6 cellular contexts compared by ENCODE assay signal in genomic region chr22:37906364-37907008, GRCh38. TPM values are rescaled to one million over a fixed set of nuclear protein-coding genes. Genes with fewer than 3 reads are reported as not detected.
DNase-seq lines count a peak whose midpoint lies in the region; FAIRE-seq and TF ChIP-seq lines count a peak whose summit lies in the region.

No MANE protein-coding gene starts in this region.

- peak overlapping the region; percentile 71 for H3K4me3 ChIP-seq in MG63
- H3K4me3 ChIP-seq in bronchial epithelial cell (ENCODE audit: low read depth, low read length): peak overlapping the region; percentile 75
- H3K4me3 ChIP-seq in neutrophil (ENCODE audit: low read depth in 1 of 2, low read length in 1 of 2): peak overlapping the region; percentile 62 to 70

- H3K27ac ChIP-seq in neutrophil: peak overlapping the region; percentile 75

- TF ChIP-seq POLR2A in GM19099 (IDR thresholded peaks at IDR 0.05; ENCODE audit: extremely low read depth, insufficient read length, low read depth): peak; percentile 64

- TF ChIP-seq CTCF in bronchial epithelial cell (IDR thresholded peaks at IDR 0.05; ENCODE audit: insufficient read depth, low read length, severe bottlenecking): no peak
- TF ChIP-seq CTCF in neutrophil (IDR thresholded peaks at IDR 0.05): no peak

- H3K27me3 ChIP-seq in MG63 (no peaks in the 10 kb centered on the region), bronchial epithelial cell (ENCODE audit: control insufficient read depth, insufficient read depth, low read length) (no peaks in the 10 kb centered on the region), neutrophil (no peaks in the 10 kb centered on the region)

- FAIRE-seq in bronchial epithelial cell (lab: Jason Lieb, UNC): no peak

- DNase-seq in MG63 (peak; percentile 36), bronchial epithelial cell (ENCODE audit: low read depth) (no peak), islet precursor cell (no peak), T1000 (lab: John Stamatoyannopoulos, UW) (no peak)

- peaks cover 15 to 19% of the 10 kb centered on the region in 2 experiments for H3K4me1 ChIP-seq in neutrophil (ENCODE audit: control insufficient read depth in 1 of 2, insufficient read depth in 1 of 2, low read depth in 1 of 2, low read length in 1 of 2)

- H3K36me3 ChIP-seq in MG63 (peaks cover 15% of the 10 kb centered on the region), bronchial epithelial cell (ENCODE audit: control insufficient read depth, insufficient read depth, low read length) (peaks cover 18% of the 10 kb centered on the region), neutrophil (no peaks in the 10 kb centered on the region)

- H3K9me3 ChIP-seq in MG63 (no peaks in the 10 kb centered on the region), neutrophil (no peaks in the 10 kb centered on the region)

RNA-seq across cellular contexts. Expression of gene MICALL1, which starts 0.4 kb away (rescaled TPM):
- 13.8 and 25.3 TPM in 2 replicates for total RNA-seq in MG63 (2014; rRNA removed; shearing (Covaris generic); ENCODE audit: low replicate concordance)
- 143 and 201 TPM in 2 replicates for total RNA-seq in bronchial epithelial cell

RNA-seq across cellular contexts. Expression of gene C22orf23, which starts 46.9 kb away (rescaled TPM):
- total RNA-seq in MG63 (2014; rRNA removed; shearing (Covaris generic); ENCODE audit: low replicate concordance): 0.36 and 2.3 TPM in 2 replicates
- not detected in 2 replicates for total RNA-seq in bronchial epithelial cell

RNA-seq across cellular contexts. Expression of gene POLR2F, which starts 47.0 kb away (rescaled TPM):
- 64.9 and 167 TPM in 2 replicates for total RNA-seq in MG63 (2014; rRNA removed; shearing (Covaris generic); ENCODE audit: low replicate concordance)
- 23.7 and 41.0 TPM in 2 replicates for total RNA-seq in bronchial epithelial cell

RNA-seq across cellular contexts. Expression of gene EIF3L, which starts 57.3 kb away (rescaled TPM):
- 303 and 347 TPM in 2 replicates for total RNA-seq in MG63 (2014; rRNA removed; shearing (Covaris generic); ENCODE audit: low replicate concordance)
- total RNA-seq in bronchial epithelial cell: 267 and 420 TPM in 2 replicates
